8 cellular contexts compared by ENCODE assay signal in genomic region chr12:6769003-6769389, GRCh38. TPM values are rescaled to one million over a fixed set of nuclear protein-coding genes. Genes with fewer than 3 reads are reported as not detected.
A peak's percentile ranks its signal among the peaks of the same experiment; 100 is the strongest.
DNase-seq lines count a peak whose midpoint lies in the region; ATAC-seq and TF ChIP-seq lines count a peak whose summit lies in the region.

No MANE protein-coding gene starts in this region.

- intact Hi-C loops in Calu3 (cut with micrococcal nuclease; ENCODE audit: unreplicated experiment) = no loop called here
- intact Hi-C loops in natural killer cell (cut with micrococcal nuclease) = no loop called here

- no TSS peak for BruUV-seq in Calu3 (replicated peaks; lab: Mats Ljungman, UMichigan)

- H3K27me3 Mint-ChIP-seq in Calu3 (ENCODE audit: unreplicated experiment) (peaks cover 56% of the 10 kb centered on the region), natural killer cell (ENCODE audit: low read depth in 2 of 2) (peaks cover 60 to 65% of the 10 kb centered on the region in 2 donors)

- CTCF ChIA-PET in Calu3 (lab: Charles Lee) = no interaction called here

- TF ChIP-seq CTCF in Calu3 (IDR thresholded peaks at IDR 0.05; ENCODE audit: unreplicated experiment) (no peak), choroid plexus epithelial cell (conservative IDR thresholded peaks at IDR 0.05; ENCODE audit: low read depth, low read length) (no peak), natural killer cell (IDR thresholded peaks at IDR 0.05) (no peak), omental fat pad (IDR thresholded peaks at IDR 0.05) (no peak)

- H3K4me3 ChIP-seq in choroid plexus epithelial cell (ENCODE audit: low read depth, low read length) = peak overlapping the region; percentile 88

- no peak overlapping the region for H3K27ac Mint-ChIP-seq in Calu3 (ENCODE audit: unreplicated experiment)
- H3K27ac Mint-ChIP-seq in natural killer cell = no peak overlapping the region

- peaks cover 49% of the 10 kb centered on the region for H3K36me3 Mint-ChIP-seq in Calu3 (ENCODE audit: insufficient read depth, unreplicated experiment)
- H3K36me3 Mint-ChIP-seq in natural killer cell = no peaks in the 10 kb centered on the region

- DNase-seq in Calu3 (no peak), NCI-H2227 (lab: John Stamatoyannopoulos, UW; ENCODE audit: unreplicated experiment) (peak; percentile 63), choroid plexus epithelial cell (ENCODE audit: low read depth) (peak; percentile 62), natural killer cell (no peak), SHP77 treated with DMSO at 0.1 percent for 48 hours (lab: John Stamatoyannopoulos, UW) (no peak), omental fat pad (ENCODE audit: low spot score) (no peak)

- no peaks in the 10 kb centered on the region for H3K9me3 Mint-ChIP-seq in Calu3 (ENCODE audit: low read depth, unreplicated experiment)
- no peaks in the 10 kb centered on the region for H3K9me3 Mint-ChIP-seq in natural killer cell

- peak overlapping the region; percentile 18 for H3K4me3 Mint-ChIP-seq in Calu3 (ENCODE audit: low read depth, unreplicated experiment)
- peak overlapping the region; percentile 2 for H3K4me3 Mint-ChIP-seq in natural killer cell

- ATAC-seq in natural killer cell = no peak
- no peak for ATAC-seq in GM19467 (IDR thresholded peaks at IDR 0.05; ENCODE audit: unreplicated experiment)
- no peak for ATAC-seq in omental fat pad (ENCODE audit: low FRiP score)
- no peak for ATAC-seq in GM21360 (IDR thresholded peaks at IDR 0.05; ENCODE audit: unreplicated experiment)

- H3K4me1 Mint-ChIP-seq in Calu3 (ENCODE audit: low read depth, unreplicated experiment) (peaks cover 31% of the 10 kb centered on the region), natural killer cell (peaks cover 34% of the 10 kb centered on the region in 2 donors)

RNA-seq across cellular contexts. Expression of gene PTMS, which starts 2.8 kb away (rescaled TPM):
- 53.5 and 62.9 TPM in 2 replicates for total RNA-seq in Calu3 (2022)
- total RNA-seq in natural killer cell = 10 to 100 TPM in 1 of 3 donors, 1 to 10 TPM in 2; 2.3 to 33.2 (median 2.8) TPM
- 100 to 1,000 TPM in 2 of 4 donors, 10 to 100 TPM in 2; 77.6 to 143 (median 113) TPM for total RNA-seq in omental fat pad

RNA-seq across cellular contexts. Expression of gene LAG3, which starts 3.3 kb away (rescaled TPM):
- 0.34 TPM in 1 of 2 replicates, not detected in the other for total RNA-seq in Calu3 (2022)
- total RNA-seq in natural killer cell = 1 to 10 TPM in 1 of 3 donors, under 1 TPM in 2; 0.36 to 7.6 (median 0.78) TPM
- total RNA-seq in omental fat pad = 1 to 10 TPM in 2 of 4 donors, under 1 TPM in 2; 0.44 to 2.2 (median 0.92) TPM

RNA-seq across cellular contexts. Expression of gene MLF2, which starts 16.1 kb away (rescaled TPM):
- total RNA-seq in Calu3 (2022) = 176 and 183 TPM in 2 replicates
- total RNA-seq in natural killer cell = 100 to 1,000 TPM; 114 to 117 (median 116) TPM
- total RNA-seq in omental fat pad = 100 to 1,000 TPM; 127 to 150 (median 129) TPM

RNA-seq across cellular contexts. Expression of gene CD4, which starts 20.3 kb away (rescaled TPM):
- total RNA-seq in Calu3 (2022) (not detected in 2 replicates), natural killer cell (10 to 100 TPM in 1 of 3 donors, 1 to 10 TPM in 2; 8.5 to 10.1 (median 9.8) TPM), omental fat pad (10 to 100 TPM; 19.7 to 26.5 (median 21.8) TPM)

RNA-seq across cellular contexts. Expression of gene COPS7A, which starts 45.1 kb away (rescaled TPM):
- 47.3 and 55.3 TPM in 2 replicates for total RNA-seq in Calu3 (2022)
- 10 to 100 TPM; 23.5 to 29.8 (median 28.9) TPM for total RNA-seq in natural killer cell
- 10 to 100 TPM; 51.2 to 64.0 (median 62.7) TPM for total RNA-seq in omental fat pad

Comparison
In these comparisons a context has a peak if more than half of its experiments do, and no peak if none do; other contexts are left out.
1. DNase-seq: peak in NCI-H2227 (single experiment) and choroid plexus epithelial cell (single experiment); none in Calu3 (single experiment), natural killer cell (single experiment), SHP77 treated with DMSO at 0.1 percent for 48 hours (single experiment) and omental fat pad (single experiment).